In the genomic region with DNA sequence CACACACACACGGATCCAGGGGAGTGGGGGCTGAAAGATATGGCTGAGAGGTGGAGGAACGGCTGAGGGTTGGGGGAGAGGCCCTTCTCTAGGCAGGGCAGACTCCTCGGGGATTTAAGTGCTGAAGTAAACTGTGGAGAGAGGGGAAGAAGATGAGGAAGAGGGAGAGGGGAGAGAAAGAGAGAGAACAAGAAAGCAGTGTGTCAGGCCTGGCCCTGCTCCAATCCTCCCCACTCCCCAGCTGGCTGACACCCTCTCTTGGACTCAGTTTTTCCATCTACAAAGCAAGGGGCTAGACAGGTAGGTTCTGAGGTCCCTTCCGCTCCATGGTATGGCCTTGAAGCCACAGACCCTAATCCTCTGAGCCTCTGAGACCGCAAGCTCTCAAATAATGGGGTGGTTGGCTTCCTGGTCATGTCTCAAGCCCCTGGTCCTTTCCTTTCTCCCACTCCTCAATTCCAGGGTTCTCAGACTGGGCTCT, we compare ENCODE assay signal across 10 cellular contexts. TPM values are rescaled to one million over a fixed set of nuclear protein-coding genes. Genes with fewer than 3 reads are reported as not detected.
DNase-seq lines count a peak whose midpoint lies in the region; ATAC-seq and TF ChIP-seq lines count a peak whose summit lies in the region.
"Had no signal": no experiment of that assay in that cellular context is flagged by ENCODE, and none has a peak within 500 bp of the region (broad histone marks: within the 10 kb centered on the region; RNA-seq: fewer than 3 reads in every experiment).

No MANE protein-coding gene starts in this region.

- peaks cover 21% of the 10 kb centered on the region for H3K36me3 Mint-ChIP-seq in activated T-cell treated with anti-CD3 and anti-CD28 coated beads, Interleukin-2, amount 50 U/mL, for 4 hours (ENCODE audit: insufficient read depth)
- peaks cover 40% of the 10 kb centered on the region for H3K36me3 Mint-ChIP-seq in brain

- H4K5ac ChIP-seq in mesendoderm (ENCODE audit: low read length): no peak overlapping the region

- intact Hi-C loops in thyroid gland (cut with DNase I): no loop called here

- TF ChIP-seq POLR2A in thyroid gland (IDR thresholded peaks at IDR 0.05): no peak

- H3K4me3 ChIP-seq in mesendoderm (ENCODE audit: low read length) (no peak overlapping the region), thyroid gland (replicated peaks in 1 of 3) (no peak overlapping the region), H7 (ENCODE audit: insufficient read depth, low read depth, low read length) (no peak overlapping the region)

- H2BK5ac ChIP-seq in mesendoderm (ENCODE audit: low read length): no peak overlapping the region

- H3K9ac ChIP-seq in mesendoderm (ENCODE audit: low read length): peak overlapping the region; percentile 40

- H3K27ac Mint-ChIP-seq in brain: peak overlapping the region; percentile 84 to 96 (median 93)

- peak overlapping the region; percentile 60 for H3K56ac ChIP-seq in mesendoderm (ENCODE audit: low read length)

- H3K4ac ChIP-seq in mesendoderm (ENCODE audit: low read depth, low read length): no peak overlapping the region

- peaks cover 14% of the 10 kb centered on the region for H3K4me1 ChIP-seq in mesendoderm (ENCODE audit: control insufficient read depth, low read depth, low read length)
- H3K4me1 ChIP-seq in thyroid gland: peaks cover 35 to 64% of the 10 kb centered on the region in 2 donors

- peaks cover 9% of the 10 kb centered on the region for H3K79me2 ChIP-seq in mesendoderm (ENCODE audit: control insufficient read depth, insufficient read depth, low read length)

- no peak overlapping the region for H3K18ac ChIP-seq in mesendoderm (ENCODE audit: low read length)

- H3K27ac ChIP-seq in mesendoderm (ENCODE audit: low read depth, low read length) (no peak overlapping the region), thyroid gland (peak overlapping the region; percentile 34 to 100 (median 98))

- H2BK15ac ChIP-seq in mesendoderm (replicated peaks; ENCODE audit: low read depth): no peak overlapping the region

- no peaks in the 10 kb centered on the region for H3K27me3 Mint-ChIP-seq in activated T-cell treated with anti-CD3 and anti-CD28 coated beads, Interleukin-2, amount 50 U/mL, for 4 hours (ENCODE audit: low read depth)
- peaks cover 4% of the 10 kb centered on the region for H3K27me3 Mint-ChIP-seq in brain

- no peaks in the 10 kb centered on the region for H3K9me3 Mint-ChIP-seq in activated T-cell treated with anti-CD3 and anti-CD28 coated beads, Interleukin-2, amount 50 U/mL, for 4 hours
- H3K9me3 Mint-ChIP-seq in brain: peaks cover 0 to 2% (median 0%) of the 10 kb centered on the region in 5 experiments

- no peaks in the 10 kb centered on the region for H3K27me3 ChIP-seq in mesendoderm (ENCODE audit: insufficient read depth, low read length, poor library complexity)
- no peaks in the 10 kb centered on the region for H3K27me3 ChIP-seq in thyroid gland
- H3K27me3 ChIP-seq in H7 (ENCODE audit: control insufficient read depth, insufficient read depth, low read length): no peaks in the 10 kb centered on the region

- peak overlapping the region; percentile 88 for H3K4me3 Mint-ChIP-seq in activated T-cell treated with anti-CD3 and anti-CD28 coated beads, Interleukin-2, amount 50 U/mL, for 4 hours
- H3K4me3 Mint-ChIP-seq in brain: peak overlapping the region; percentile 76 to 92 (median 86)

- WGBS in mesendoderm (ENCODE audit: extremely low coverage, insufficient coverage, low lambda C conversion rate): no CpG with 5 or more reads among the region's 5 CpGs
- WGBS in thyroid gland, 2 donors: 61 to 62% methylated on average over 5 of the region's 5 CpGs

- H3K36me3 ChIP-seq in mesendoderm (ENCODE audit: control insufficient read depth, insufficient read depth, low read length) (peaks cover 3% of the 10 kb centered on the region), thyroid gland (peaks cover 0 to 13% of the 10 kb centered on the region in 2 donors), H7 (replicated peaks; ENCODE audit: control insufficient read depth, insufficient read depth, low read length) (peaks cover 10% of the 10 kb centered on the region)

- H3K4me1 Mint-ChIP-seq in activated T-cell treated with anti-CD3 and anti-CD28 coated beads, Interleukin-2, amount 50 U/mL, for 4 hours (ENCODE audit: low read depth): peaks cover 56% of the 10 kb centered on the region
- H3K4me1 Mint-ChIP-seq in brain: peaks cover 60% of the 10 kb centered on the region

- H2AK5ac ChIP-seq in mesendoderm (ENCODE audit: low read length): no peak overlapping the region

- peaks cover 13% of the 10 kb centered on the region for H3K79me1 ChIP-seq in mesendoderm (ENCODE audit: low read length)

- no peak for TF ChIP-seq CTCF in brain (conservative IDR thresholded peaks at IDR 0.05)
- no peak for TF ChIP-seq CTCF in thyroid gland (IDR thresholded peaks at IDR 0.05)

- H4K8ac ChIP-seq in mesendoderm (ENCODE audit: low read depth, low read length): no peak overlapping the region

- H3K23ac ChIP-seq in mesendoderm (ENCODE audit: low read length): no peak overlapping the region

- H3K9me3 ChIP-seq in thyroid gland: no peaks in the 10 kb centered on the region

- no peak overlapping the region for H2BK120ac ChIP-seq in mesendoderm (ENCODE audit: low read depth, low read length)

- no peak for ATAC-seq in activated T-cell treated with anti-CD3 and anti-CD28 coated beads, Interleukin-2, amount 50 U/mL, for 4 hours
- ATAC-seq in HG03159 (IDR thresholded peaks at IDR 0.05; ENCODE audit: unreplicated experiment): no peak

- no peak for DNase-seq in activated T-cell treated with anti-CD3 and anti-CD28 coated beads, Interleukin-2, amount 50 U/mL, for 4 hours
- DNase-seq in activated T-cell treated with anti-CD3 and anti-CD28 coated beads for 4 hours (no peak), mesendoderm (no peak), thyroid gland (no peak), putamen (ENCODE audit: low spot score) (no peak), H7 (no peak)
- DNase-seq: SHP77 treated with DMSO at 0.1 percent for 48 hours had no signal

- no peak overlapping the region for H3K4me2 ChIP-seq in mesendoderm (ENCODE audit: low read length)

RNA-seq across cellular contexts. Expression of a gene that starts 2.0 kb away (rescaled TPM):
- total RNA-seq in activated T-cell treated with anti-CD3 and anti-CD28 coated beads, Interleukin-2, amount 50 U/mL, for 4 hours: 10 to 100 TPM; 49.6 to 67.5 (median 59.7) TPM
- 375 TPM for polyA plus RNA-seq in brain (ENCODE audit: insufficient read depth, low read depth, low replicate concordance)
- 14.1 TPM for polyA plus RNA-seq in mesendoderm (2013, experiment 1 of 2)
- polyA plus RNA-seq in mesendoderm (2013, experiment 2 of 2): 14.0 TPM
- 10 to 100 TPM; 30.6 to 35.2 (median 33.4) TPM for total RNA-seq in thyroid gland
- total RNA-seq in H7 (2014; rRNA removed; shearing (Covaris generic)): 7.3 and 10.5 TPM in 2 replicates

RNA-seq across cellular contexts. Expression of a gene that starts 8.6 kb away (rescaled TPM):
- 10 to 100 TPM; 30.4 to 36.9 (median 36.7) TPM for total RNA-seq in activated T-cell treated with anti-CD3 and anti-CD28 coated beads, Interleukin-2, amount 50 U/mL, for 4 hours
- 34.2 TPM for polyA plus RNA-seq in brain (ENCODE audit: insufficient read depth, low read depth, low replicate concordance)
- polyA plus RNA-seq in mesendoderm (2013, experiment 1 of 2): 10.0 TPM
- 10.0 TPM for polyA plus RNA-seq in mesendoderm (2013, experiment 2 of 2)
- total RNA-seq in thyroid gland: 100 to 1,000 TPM in 3 of 4 donors, 10 to 100 TPM in 1; 85.2 to 148 (median 137) TPM
- total RNA-seq in H7 (2014; rRNA removed; shearing (Covaris generic)): 19.2 and 32.4 TPM in 2 replicates

RNA-seq across cellular contexts. Expression of a gene that starts 15.4 kb away (rescaled TPM):
- total RNA-seq in activated T-cell treated with anti-CD3 and anti-CD28 coated beads, Interleukin-2, amount 50 U/mL, for 4 hours: 10 to 100 TPM; 11.9 to 18.6 (median 18.1) TPM
- polyA plus RNA-seq in brain (ENCODE audit: insufficient read depth, low read depth, low replicate concordance): 47.2 TPM
- 3.7 TPM for polyA plus RNA-seq in mesendoderm (2013, experiment 1 of 2)
- polyA plus RNA-seq in mesendoderm (2013, experiment 2 of 2): 3.5 TPM
- total RNA-seq in thyroid gland: 10 to 100 TPM; 19.7 to 34.7 (median 32.2) TPM
- total RNA-seq in H7 (2014; rRNA removed; shearing (Covaris generic)): 27.7 and 40.7 TPM in 2 replicates

RNA-seq across cellular contexts. Expression of a gene that starts 29.2 kb away (rescaled TPM):
- 1 to 10 TPM; 5.0 to 5.6 (median 5.2) TPM for total RNA-seq in activated T-cell treated with anti-CD3 and anti-CD28 coated beads, Interleukin-2, amount 50 U/mL, for 4 hours
- polyA plus RNA-seq in brain (ENCODE audit: insufficient read depth, low read depth, low replicate concordance): 8.7 TPM
- 1.9 TPM for polyA plus RNA-seq in mesendoderm (2013, experiment 1 of 2)
- polyA plus RNA-seq in mesendoderm (2013, experiment 2 of 2): 1.8 TPM
- 10 to 100 TPM in 3 of 4 donors, 1 to 10 TPM in 1; 7.7 to 17.0 (median 15.5) TPM for total RNA-seq in thyroid gland
- 9.9 and 10.7 TPM in 2 replicates for total RNA-seq in H7 (2014; rRNA removed; shearing (Covaris generic))

RNA-seq across cellular contexts. Expression of a gene that starts 36.9 kb away (rescaled TPM):
- total RNA-seq in activated T-cell treated with anti-CD3 and anti-CD28 coated beads, Interleukin-2, amount 50 U/mL, for 4 hours: 1 to 10 TPM; 1.2 to 1.7 (median 1.4) TPM
- polyA plus RNA-seq in brain (ENCODE audit: insufficient read depth, low read depth, low replicate concordance): not detected
- 0.10 TPM for polyA plus RNA-seq in mesendoderm (2013, experiment 1 of 2)
- polyA plus RNA-seq in mesendoderm (2013, experiment 2 of 2): 0.17 TPM
- 1 to 10 TPM in 1 of 4 donors, not detected in 3; 1.7 TPM for total RNA-seq in thyroid gland
- total RNA-seq in H7 (2014; rRNA removed; shearing (Covaris generic)): 1.3 and 2.1 TPM in 2 replicates
- total RNA-seq: lung microvascular endothelial cell had no signal
